Comparison of ENCODE assay signal across 9 cellular contexts in genomic region chr14:65478596-65478995, GRCh38.
DNase-seq lines count a peak whose midpoint lies in the region; ATAC-seq and TF ChIP-seq lines count a peak whose summit lies in the region.
"Had no signal": no experiment of that assay in that cellular context is flagged by ENCODE, and none has a peak within 500 bp of the region (broad histone marks: within the 10 kb centered on the region; RNA-seq: fewer than 3 reads in every experiment).

No MANE protein-coding gene starts in this region.

- no peak for TF ChIP-seq CTCF in MCF 10A (IDR thresholded peaks at IDR 0.05; ENCODE audit: unreplicated experiment)
- TF ChIP-seq CTCF in breast epithelium (IDR thresholded peaks at IDR 0.05) = no peak
- no peak for TF ChIP-seq CTCF in nephron progenitor cell (IDR thresholded peaks at IDR 0.05)

- H3K36me3 ChIP-seq in breast epithelium = no peaks in the 10 kb centered on the region

- TF ChIP-seq POLR2A in breast epithelium (IDR thresholded peaks at IDR 0.05) = no peak

- no peak overlapping the region for H3K4me3 Mint-ChIP-seq in MCF 10A (ENCODE audit: unreplicated experiment)
- no peak overlapping the region for H3K4me3 Mint-ChIP-seq in nephron progenitor cell

- POLR2A ChIA-PET in MCF 10A (lab: Yijun Ruan, JAX) = interaction anchor here (1.0 kb wide), 1 partner anchor 85 kb away, joined by 3 read pairs; no protein-coding TSS in a partner anchor

- H3K9me3 Mint-ChIP-seq in MCF 10A (ENCODE audit: unreplicated experiment) (no peaks in the 10 kb centered on the region), nephron progenitor cell (peaks cover 4% of the 10 kb centered on the region)

- no peaks in the 10 kb centered on the region for H3K9me3 ChIP-seq in breast epithelium

- H3K4me1 Mint-ChIP-seq in MCF 10A (ENCODE audit: insufficient read depth, unreplicated experiment) (no peaks in the 10 kb centered on the region), nephron progenitor cell (peaks cover 39% of the 10 kb centered on the region)

- DNase-seq in MCF 10A (ENCODE audit: unreplicated experiment) = peak; percentile 6
- DNase-seq in breast epithelium (ENCODE audit: low spot score in 2 of 2) = no peak
- DNase-seq in NCI-H748 treated with DMSO at 0.1 percent for 48 hours (lab: John Stamatoyannopoulos, UW) = peak; percentile 62
- DNase-seq in nephron progenitor cell = no peak
- DNase-seq in HuH-7.5 (ENCODE audit: low spot score) = no peak
- no peak for DNase-seq in stimulated activated CD4-positive, alpha-beta T cell treated with anti-CD3 and anti-CD28 coated beads, Interleukin-4, amount 100 ng/mL, for 4 hours
- no peak for DNase-seq in NAMALWA (ENCODE audit: low spot score)
- DNase-seq: DND-41 had no signal

- H3K36me3 Mint-ChIP-seq in MCF 10A (ENCODE audit: insufficient read depth, unreplicated experiment) (no peaks in the 10 kb centered on the region), nephron progenitor cell (ENCODE audit: low read depth) (peaks cover 6% of the 10 kb centered on the region)

- peaks cover 0 to 4% of the 10 kb centered on the region in 2 donors for H3K4me1 ChIP-seq in breast epithelium

- H3K27me3 Mint-ChIP-seq in MCF 10A (ENCODE audit: insufficient read depth, unreplicated experiment) (no peaks in the 10 kb centered on the region), nephron progenitor cell (ENCODE audit: low read depth, poor library complexity) (peaks cover 3% of the 10 kb centered on the region)

- BruUV-seq in MCF 10A (replicated peaks; lab: Mats Ljungman, UMichigan) = no TSS peak

- H3K27ac Mint-ChIP-seq in MCF 10A (ENCODE audit: low read depth, unreplicated experiment) = peak overlapping the region; percentile 18
- no peak overlapping the region for H3K27ac Mint-ChIP-seq in nephron progenitor cell

- H3K4me3 ChIP-seq in breast epithelium = no peak overlapping the region

- CTCF ChIA-PET in MCF 10A (lab: Yijun Ruan, JAX) = interaction anchor here (0.6 kb wide), 1 partner anchor 49 kb away, joined by 3 read pairs; no protein-coding TSS in a partner anchor

- H3K27me3 ChIP-seq in breast epithelium = no peaks in the 10 kb centered on the region

- peak; percentile 65 for ATAC-seq in esophagus mucosa

- H3K27ac ChIP-seq in breast epithelium = no peak overlapping the region

- intact Hi-C loops in MCF 10A (cut with micrococcal nuclease) (no loop called here), breast epithelium (cut with DNase I; ENCODE audit: low total_unique reads) (no loop called here)

Comparison
In these comparisons a context has a peak if more than half of its experiments do, and no peak if none do; other contexts are left out.
1. DNase-seq: peak in MCF 10A (single experiment) and NCI-H748 treated with DMSO at 0.1 percent for 48 hours (single experiment); none in breast epithelium (0 of 2), nephron progenitor cell (single experiment), HuH-7.5 (single experiment), stimulated activated CD4-positive, alpha-beta T cell treated with anti-CD3 and anti-CD28 coated beads, Interleukin-4, amount 100 ng/mL, for 4 hours (0 of 2) and NAMALWA (single experiment).